In the genomic region with DNA sequence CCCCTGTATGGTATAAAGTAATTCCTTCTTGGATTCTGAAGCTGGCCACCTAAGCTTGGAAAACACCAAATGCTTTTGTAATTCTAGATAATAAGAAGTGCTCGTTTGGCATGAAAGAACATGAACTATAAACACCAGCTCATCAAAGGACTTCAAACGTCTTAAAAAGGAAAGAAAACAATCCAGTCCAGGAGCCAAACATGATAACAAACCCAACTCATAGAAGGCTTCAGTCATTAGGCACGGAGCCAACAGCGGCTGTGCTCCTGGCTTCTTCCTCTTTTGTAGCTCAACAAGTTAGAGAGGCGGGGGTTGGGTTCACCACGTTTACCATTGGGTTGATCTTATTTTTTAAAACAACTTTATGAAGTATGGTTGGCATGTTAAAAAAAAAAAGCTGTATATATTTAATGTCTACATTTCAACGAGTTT, we compare ENCODE assay signal across 8 cellular contexts. TPM values are rescaled to one million over a fixed set of nuclear protein-coding genes. Genes with fewer than 3 reads are reported as not detected.
DNase-seq lines count a peak whose midpoint lies in the region; ATAC-seq, FAIRE-seq and TF ChIP-seq lines count a peak whose summit lies in the region.

No MANE protein-coding gene starts in this region.

- H3K27me3 Mint-ChIP-seq in activated CD4-positive, alpha-beta T cell treated with anti-CD3 and anti-CD28 coated beads, Interleukin-2, amount 10 ng/mL, durations not matched to agents 7 days and 5 days: peaks cover 20% of the 10 kb centered on the region

- FAIRE-seq in HTR-8/SVneo (lab: Jason Lieb, UNC): no peak

- H3K4me1 ChIP-seq in SK-N-SH (ENCODE audit: control insufficient read depth in 1 of 2, insufficient read depth in 2 of 2, low read depth in 1 of 2, low read length in 1 of 2) (peaks cover 0 to 10% of the 10 kb centered on the region in 2 experiments; a peak in 1 of 4 replicates), spleen (peaks cover 25 to 84% (median 66%) of the 10 kb centered on the region in 6 donors)

- no peak overlapping the region; a peak in 1 of 4 replicates for H3K4me3 ChIP-seq in SK-N-SH (ENCODE audit: low read depth in 2 of 2, low read length in 1 of 2)
- H3K4me3 ChIP-seq in spleen: peak overlapping the region in 3 of 8 donors; percentile 21 to 62 (median 27)

- no peak overlapping the region for H3K9ac ChIP-seq in SK-N-SH

- TF ChIP-seq RAD21 in SK-N-SH (IDR thresholded peaks at IDR 0.05; ENCODE audit: low read length): no peak

- H3K4me2 ChIP-seq in SK-N-SH: peak overlapping the region; percentile 79; the same call in 1 of the 2 replicates

- H3F3A ChIP-seq in SK-N-SH (replicated peaks; ENCODE audit: insufficient read depth): no peaks in the 10 kb centered on the region

- intact Hi-C loops in spleen (cut with DNase I; ENCODE audit: low total_unique reads): no loop called here

- peak overlapping the region; percentile 99 for H3K27ac Mint-ChIP-seq in activated CD4-positive, alpha-beta T cell treated with anti-CD3 and anti-CD28 coated beads, Interleukin-2, amount 10 ng/mL, durations not matched to agents 7 days and 5 days

- H3K9me3 ChIP-seq in SK-N-SH (no peaks in the 10 kb centered on the region), spleen (no peaks in the 10 kb centered on the region)

- peak overlapping the region; percentile 55 for H3K4me3 Mint-ChIP-seq in activated CD4-positive, alpha-beta T cell treated with anti-CD3 and anti-CD28 coated beads, Interleukin-2, amount 10 ng/mL, durations not matched to agents 7 days and 5 days

- no peak for TF ChIP-seq POLR2A in spleen (IDR thresholded peaks at IDR 0.05)

- H3K9me3 Mint-ChIP-seq in activated CD4-positive, alpha-beta T cell treated with anti-CD3 and anti-CD28 coated beads, Interleukin-2, amount 10 ng/mL, durations not matched to agents 7 days and 5 days: no peaks in the 10 kb centered on the region

- H3K79me2 ChIP-seq in SK-N-SH (ENCODE audit: insufficient read depth): no peaks in the 10 kb centered on the region

- H3K36me3 ChIP-seq in SK-N-SH (replicated peaks in 1 of 2; ENCODE audit: control insufficient read depth in 1 of 2, insufficient read depth in 2 of 2, low read length in 1 of 2) (no peaks in the 10 kb centered on the region), spleen (no peaks in the 10 kb centered on the region)

- DNase-seq in SK-N-SH (no peak), NCI-H128 (lab: John Stamatoyannopoulos, UW; ENCODE audit: unreplicated experiment) (peak; percentile 17), germinal center (ENCODE audit: low spot score) (peak; percentile 75), spleen (peak; percentile 91), HTR-8/SVneo (ENCODE audit: insufficient read length, low spot score) (no peak)
- DNase-seq in activated CD4-positive, alpha-beta T cell treated with anti-CD3 and anti-CD28 coated beads, Interleukin-2, amount 10 ng/mL, durations not matched to agents 7 days and 5 days: peak; percentile 48

- POLR2A ChIA-PET in SK-N-SH (lab: Yijun Ruan, JAX): no interaction called here
- POLR2A ChIA-PET in activated CD4-positive, alpha-beta T cell treated with anti-CD3 and anti-CD28 coated beads, Interleukin-2, amount 10 ng/mL, durations not matched to agents 7 days and 5 days (lab: Charles Lee): interaction anchor here (0.6 to 1.3 kb wide), 2 partner anchors 25 to 187 kb away, joined by 3 read pairs; no protein-coding TSS in a partner anchor

- no peaks in the 10 kb centered on the region for H3K9me2 ChIP-seq in SK-N-SH

- no peaks in the 10 kb centered on the region for H4K20me1 ChIP-seq in SK-N-SH (ENCODE audit: insufficient read depth)

- H3K27me3 ChIP-seq in SK-N-SH (ENCODE audit: insufficient read depth): no peaks in the 10 kb centered on the region; the same call in 1 of the 2 replicates
- H3K27me3 ChIP-seq in spleen (replicated peaks in 1 of 7): no peaks in the 10 kb centered on the region

- peak overlapping the region; percentile 69; the same call in 1 of the 2 replicates for H2AFZ ChIP-seq in SK-N-SH (ENCODE audit: low read depth)

- H3K36me3 Mint-ChIP-seq in activated CD4-positive, alpha-beta T cell treated with anti-CD3 and anti-CD28 coated beads, Interleukin-2, amount 10 ng/mL, durations not matched to agents 7 days and 5 days (ENCODE audit: low read depth): no peaks in the 10 kb centered on the region

- peaks cover 43% of the 10 kb centered on the region for H3K4me1 Mint-ChIP-seq in activated CD4-positive, alpha-beta T cell treated with anti-CD3 and anti-CD28 coated beads, Interleukin-2, amount 10 ng/mL, durations not matched to agents 7 days and 5 days

- ATAC-seq in SK-N-SH treated with all-trans-retinoic acid at 6 μM for 48 hours: no peak
- no peak for ATAC-seq in GM19463 (IDR thresholded peaks at IDR 0.05; ENCODE audit: unreplicated experiment)

- peak overlapping the region in 1 of 2 experiments; percentile 56; a peak in 2 of 4 replicates for H3K27ac ChIP-seq in SK-N-SH (ENCODE audit: low read depth in 2 of 2, low read length in 1 of 2)
- peak overlapping the region; percentile 73 to 94 (median 86) for H3K27ac ChIP-seq in spleen

- 66% methylated on average over 7 of the region's 7 CpGs for WGBS in SK-N-SH (ENCODE audit: low lambda C conversion rate)
- 7 to 20% (median 11%) methylated on average over 7 of the region's 7 CpGs for WGBS in spleen, 5 donors

- TF ChIP-seq CTCF in SK-N-SH (IDR thresholded peaks at IDR 0.05) (no peak), spleen (IDR thresholded peaks at IDR 0.05 in 8 of 11, conservative IDR thresholded peaks at IDR 0.05 in 3 of 11) (no peak)

- CTCF ChIA-PET in SK-N-SH (lab: Yijun Ruan, JAX): interaction anchor here (0.9 to 1.0 kb wide), 2 partner anchors 9 to 171 kb away, joined by 3 read pairs; no protein-coding TSS in a partner anchor
- CTCF ChIA-PET in activated CD4-positive, alpha-beta T cell treated with anti-CD3 and anti-CD28 coated beads, Interleukin-2, amount 10 ng/mL, durations not matched to agents 7 days and 5 days (lab: Charles Lee): interaction anchor here (0.6 to 1.0 kb wide), 3 partner anchors 11 to 72 kb away, joined by 3 to 4 read pairs (median 3); no protein-coding TSS in a partner anchor

- TF ChIP-seq EP300 in SK-N-SH (IDR thresholded peaks at IDR 0.05; ENCODE audit: borderline replicate concordance in 1 of 2, low read depth in 1 of 2, low read length in 1 of 2): no peak

TF ChIP-seq in SK-N-SH, 30 proteins besides CTCF, POLR2A, EP300 and RAD21:
- TF ChIP-seq, protein P1, sequence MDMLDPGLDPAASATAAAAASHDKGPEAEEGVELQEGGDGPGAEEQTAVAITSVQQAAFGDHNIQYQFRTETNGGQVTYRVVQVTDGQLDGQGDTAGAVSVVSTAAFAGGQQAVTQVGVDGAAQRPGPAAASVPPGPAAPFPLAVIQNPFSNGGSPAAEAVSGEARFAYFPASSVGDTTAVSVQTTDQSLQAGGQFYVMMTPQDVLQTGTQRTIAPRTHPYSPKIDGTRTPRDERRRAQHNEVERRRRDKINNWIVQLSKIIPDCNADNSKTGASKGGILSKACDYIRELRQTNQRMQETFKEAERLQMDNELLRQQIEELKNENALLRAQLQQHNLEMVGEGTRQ (IDR thresholded peaks at IDR 0.05; ENCODE audit: borderline replicate concordance, low read depth, low read length): no peak
- TF ChIP-seq RFX5 (IDR thresholded peaks at IDR 0.05; ENCODE audit: low read length): no peak
- TF ChIP-seq, protein P2, sequence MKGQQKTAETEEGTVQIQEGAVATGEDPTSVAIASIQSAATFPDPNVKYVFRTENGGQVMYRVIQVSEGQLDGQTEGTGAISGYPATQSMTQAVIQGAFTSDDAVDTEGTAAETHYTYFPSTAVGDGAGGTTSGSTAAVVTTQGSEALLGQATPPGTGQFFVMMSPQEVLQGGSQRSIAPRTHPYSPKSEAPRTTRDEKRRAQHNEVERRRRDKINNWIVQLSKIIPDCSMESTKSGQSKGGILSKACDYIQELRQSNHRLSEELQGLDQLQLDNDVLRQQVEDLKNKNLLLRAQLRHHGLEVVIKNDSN (IDR thresholded peaks at IDR 0.05; ENCODE audit: borderline replicate concordance, low read depth): no peak

TF ChIP-seq in SK-N-SH treated with all-trans-retinoic acid at 6 μM for 48 hours, 23 proteins besides CTCF, POLR2A, EP300 and RAD21 (continues in another document):
- TF ChIP-seq ZNF565 (CRISPR knock-in tag; conservative IDR thresholded peaks at IDR 0.05; ENCODE audit: low read depth) (no peak), PPARA (CRISPR knock-in tag; IDR thresholded peaks at IDR 0.05; ENCODE audit: borderline replicate concordance) (no peak), TCF4 (CRISPR knock-in tag; IDR thresholded peaks at IDR 0.05; ENCODE audit: borderline replicate concordance) (no peak), ZFP3 (CRISPR knock-in tag; IDR thresholded peaks at IDR 0.05) (no peak), ISL1 (CRISPR knock-in tag; IDR thresholded peaks at IDR 0.05) (no peak), TOX (CRISPR knock-in tag; IDR thresholded peaks at IDR 0.05; ENCODE audit: borderline replicate concordance) (no peak), GLIS3 (CRISPR knock-in tag; IDR thresholded peaks at IDR 0.05) (no peak), RARB (CRISPR knock-in tag; IDR thresholded peaks at IDR 0.05) (no peak)
- TF ChIP-seq, protein P3, sequence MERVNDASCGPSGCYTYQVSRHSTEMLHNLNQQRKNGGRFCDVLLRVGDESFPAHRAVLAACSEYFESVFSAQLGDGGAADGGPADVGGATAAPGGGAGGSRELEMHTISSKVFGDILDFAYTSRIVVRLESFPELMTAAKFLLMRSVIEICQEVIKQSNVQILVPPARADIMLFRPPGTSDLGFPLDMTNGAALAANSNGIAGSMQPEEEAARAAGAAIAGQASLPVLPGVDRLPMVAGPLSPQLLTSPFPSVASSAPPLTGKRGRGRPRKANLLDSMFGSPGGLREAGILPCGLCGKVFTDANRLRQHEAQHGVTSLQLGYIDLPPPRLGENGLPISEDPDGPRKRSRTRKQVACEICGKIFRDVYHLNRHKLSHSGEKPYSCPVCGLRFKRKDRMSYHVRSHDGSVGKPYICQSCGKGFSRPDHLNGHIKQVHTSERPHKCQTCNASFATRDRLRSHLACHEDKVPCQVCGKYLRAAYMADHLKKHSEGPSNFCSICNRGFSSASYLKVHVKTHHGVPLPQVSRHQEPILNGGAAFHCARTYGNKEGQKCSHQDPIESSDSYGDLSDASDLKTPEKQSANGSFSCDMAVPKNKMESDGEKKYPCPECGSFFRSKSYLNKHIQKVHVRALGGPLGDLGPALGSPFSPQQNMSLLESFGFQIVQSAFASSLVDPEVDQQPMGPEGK (CRISPR knock-in tag; IDR thresholded peaks at IDR 0.05; ENCODE audit: borderline replicate concordance): no peak

RNA-seq across cellular contexts. Expression of a gene that starts 56.4 kb away (rescaled TPM):
- polyA plus RNA-seq in SK-N-SH (2012; rRNA removed) (10.5 and 13.5 TPM in 2 replicates), spleen (10 to 100 TPM in 2 of 3 donors, 1 to 10 TPM in 1; 5.6 to 14.8 (median 12.5) TPM)
- polyA plus RNA-seq in SK-N-SH (2012; cell fraction: cytosol; rRNA removed): 7.1 and 10.5 TPM in 2 replicates
- polyA plus RNA-seq in SK-N-SH (2012; cell fraction: nucleus; rRNA removed): 11.2 and 12.0 TPM in 2 replicates
- total RNA-seq in activated CD4-positive, alpha-beta T cell treated with anti-CD3 and anti-CD28 coated beads, Interleukin-2, amount 10 ng/mL, durations not matched to agents 7 days and 5 days: 1 to 10 TPM; 1.0 to 1.1 TPM
- 10 to 100 TPM; 10.5 to 49.7 (median 21.4) TPM for total RNA-seq in spleen

Comparison
In these comparisons a context has a peak if more than half of its experiments do, and no peak if none do; other contexts are left out.
1. DNase-seq: peak in NCI-H128 (single experiment), activated CD4-positive, alpha-beta T cell treated with anti-CD3 and anti-CD28 coated beads, Interleukin-2, amount 10 ng/mL, durations not matched to agents 7 days and 5 days (single experiment), germinal center (single experiment) and spleen (single experiment); none in SK-N-SH (single experiment) and HTR-8/SVneo (single experiment).
2. RNA of a gene that starts 56.4 kb away (total RNA-seq): 10.5 to 49.7 TPM in spleen; 1.0 to 1.1 TPM in activated CD4-positive, alpha-beta T cell treated with anti-CD3 and anti-CD28 coated beads, Interleukin-2, amount 10 ng/mL, durations not matched to agents 7 days and 5 days; every median in the first group is over 4 times any median in the second.